In the genomic region with DNA sequence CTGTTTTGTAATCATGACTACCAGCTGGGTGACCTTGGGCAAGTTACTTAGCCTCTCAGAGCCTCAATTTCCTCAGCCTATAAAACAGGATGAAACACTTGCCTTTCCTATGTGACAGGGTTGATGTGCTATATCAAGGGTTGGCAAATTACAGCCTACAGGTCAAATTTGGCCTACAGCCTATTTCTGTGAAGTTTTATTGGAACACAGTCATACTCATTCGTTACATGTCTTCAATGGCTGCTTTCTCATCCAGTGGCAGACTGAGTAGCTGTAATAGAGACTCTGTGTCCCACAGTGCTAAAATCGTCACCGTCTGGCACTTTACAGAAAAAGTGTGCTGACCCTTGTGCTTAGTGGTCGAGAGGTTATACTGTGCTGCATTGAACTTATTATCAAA, we compare ENCODE assay signal across 20 cellular contexts. TPM values are rescaled to one million over a fixed set of nuclear protein-coding genes. Genes with fewer than 3 reads are reported as not detected.
"Had no signal": no experiment of that assay in that cellular context is flagged by ENCODE, and none has a peak within 500 bp of the region (broad histone marks: within the 10 kb centered on the region; RNA-seq: fewer than 3 reads in every experiment).

No MANE protein-coding gene starts in this region.

- DNase-seq: activated B cell treated with CpG ODN at 0.5 μM for 24 hours; activated CD4-positive, alpha-beta T cell treated with anti-CD3 and anti-CD28 coated beads for 36 hours; activated CD4-positive, alpha-beta T cell treated with anti-CD3 and anti-CD28 coated beads, Interleukin-2, amount 50 U/mL, for 48 hours; activated CD8-positive, alpha-beta memory T cell treated with anti-CD3 and anti-CD28 coated beads, Interleukin-2, amount 50 U/mL, for 48 hours; activated naive CD4-positive, alpha-beta T cell; activated naive CD8-positive, alpha-beta T cell treated with anti-CD3 and anti-CD28 coated beads for 36 hours; activated T-cell treated with anti-CD3 and anti-CD28 coated beads, Interleukin-2, amount 50 U/mL, for 4 hours; heart left ventricle; occipital lobe; spleen; stimulated activated CD4-positive, alpha-beta T cell treated with anti-CD3 and anti-CD28 coated beads, Interleukin-4, amount 100 ng/mL, for 1 hour; stimulated activated naive CD4-positive, alpha-beta T cell; T1000; thyroid gland had no signal

- H3K27ac ChIP-seq: coronary artery, thyroid gland had no signal

- H3K9me3 ChIP-seq: heart left ventricle, spleen, thyroid gland had no signal

- H3K4me3 ChIP-seq: coronary artery, heart left ventricle, spleen, thyroid gland had no signal

- H3K27me3 ChIP-seq: heart left ventricle, spleen, thyroid gland had no signal

RNA-seq across cellular contexts. Expression of a gene that starts 43.4 kb away (rescaled TPM):
- total RNA-seq: activated CD4-positive, alpha-beta T cell treated with anti-CD3 and anti-CD28 coated beads for 36 hours; activated CD8-positive, alpha-beta memory T cell treated with anti-CD3 and anti-CD28 coated beads for 36 hours; activated naive CD8-positive, alpha-beta T cell treated with anti-CD3 and anti-CD28 coated beads for 36 hours; activated T-cell treated with anti-CD3 and anti-CD28 coated beads, Interleukin-2, amount 50 U/mL, for 4 hours; activated T-helper 2 cell treated with anti-CD3 and anti-CD28 coated beads, Interferon-gamma antibody, Interleukin-2, Interleukin-4, amounts not matched to agents 10 μg/mL and 5 μg/mL and 100 μg/mL, durations not matched to agents 14 hours and 24 hours and 36 hours; astrocyte; epithelial cell of proximal tubule; fibroblast of villous mesenchyme had no signal
